ENCODE assay signal across 8 cellular contexts in the genomic region with DNA sequence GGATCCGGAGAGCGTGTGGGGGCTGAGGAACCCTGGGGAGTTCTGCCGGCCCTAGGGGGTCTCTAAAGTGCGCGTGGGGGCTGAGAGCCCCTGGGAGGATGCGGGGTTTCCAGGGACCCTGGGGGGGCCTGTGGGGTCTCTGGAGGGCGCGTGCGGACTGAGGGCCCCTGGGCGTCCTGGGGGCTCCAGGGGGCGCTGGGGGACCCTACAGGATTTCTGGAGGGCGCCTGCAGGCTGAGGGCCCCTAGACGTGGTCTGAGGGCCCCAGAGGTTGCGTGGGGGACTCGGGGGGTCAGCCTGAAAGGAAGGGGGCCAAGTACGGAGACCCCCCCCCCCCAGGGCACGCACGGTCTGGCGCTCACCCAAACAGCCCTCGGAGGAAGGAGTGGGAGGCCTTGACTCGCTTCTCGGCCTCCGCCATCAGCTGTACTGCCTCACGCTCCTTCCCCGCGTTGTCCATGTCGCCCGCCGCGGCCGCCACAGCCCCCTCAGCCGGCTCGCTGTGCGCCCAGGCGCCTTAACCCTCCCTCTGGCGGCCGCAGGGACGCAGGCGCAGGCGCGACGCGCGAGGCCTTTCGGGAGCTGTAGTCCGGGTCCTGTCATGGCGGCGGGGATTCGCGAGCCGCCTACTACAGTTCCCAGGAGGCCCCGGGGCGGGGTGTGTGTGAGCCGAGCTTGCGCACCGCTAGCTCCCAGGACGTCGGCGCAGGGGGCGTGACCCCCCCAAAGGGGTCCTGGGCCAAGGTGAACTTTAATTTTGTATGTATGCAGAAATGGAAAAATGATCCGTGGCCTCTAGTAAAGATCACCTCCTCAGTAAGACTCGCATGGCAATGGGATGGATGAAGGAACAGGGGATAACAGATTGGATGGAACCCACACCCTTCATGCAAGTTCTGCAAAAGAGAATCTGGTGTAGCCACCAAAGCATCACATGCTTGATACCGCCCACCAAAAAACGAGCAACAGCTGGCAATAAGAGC. TPM values are rescaled to one million over a fixed set of nuclear protein-coding genes. Genes with fewer than 3 reads are reported as not detected.
DNase-seq lines count a peak whose midpoint lies in the region; TF ChIP-seq lines count a peak whose summit lies in the region.

A gene (minus strand): TSS at position 546 of the 983 bp plus-strand sequence. CDS start 86 bp downstream, at position 460.

- H3K4me1 Mint-ChIP-seq in nephron progenitor cell, result peaks cover 39% of the 10 kb centered on the region
- H3K4me1 Mint-ChIP-seq in stimulated activated naive CD8-positive, alpha-beta T cell treated with anti-CD3 and anti-CD28 coated beads, Interleukin-15, Interleukin-2, amounts not matched to agents 100 ng/mL and 50 ng/mL, for 24 hours (ENCODE audit: low read depth), result peaks cover 52% of the 10 kb centered on the region

- H3K27ac Mint-ChIP-seq in nephron progenitor cell, result no peak within 1 kb of the TSS
- peak within 1 kb of the TSS; percentile 47 for H3K27ac Mint-ChIP-seq in stimulated activated naive CD8-positive, alpha-beta T cell treated with anti-CD3 and anti-CD28 coated beads, Interleukin-15, Interleukin-2, amounts not matched to agents 100 ng/mL and 50 ng/mL, for 24 hours

- peaks cover 4% of the 10 kb centered on the region for H3K27me3 Mint-ChIP-seq in nephron progenitor cell (ENCODE audit: low read depth, poor library complexity)
- no peaks in the 10 kb centered on the region for H3K27me3 Mint-ChIP-seq in stimulated activated naive CD8-positive, alpha-beta T cell treated with anti-CD3 and anti-CD28 coated beads, Interleukin-15, Interleukin-2, amounts not matched to agents 100 ng/mL and 50 ng/mL, for 24 hours

- peak; percentile 90 for DNase-seq in GDM1 (lab: John Stamatoyannopoulos, UW)
- DNase-seq in HAP-1 (ENCODE audit: low spot score in 2 of 2), result peak; percentile 92 to 96
- DNase-seq in M059J (ENCODE audit: low read depth), result peak; percentile 95
- peak; percentile 88 for DNase-seq in activated effector memory CD4-positive, alpha-beta T cell treated with Interleukin-2 at 50 U/mL for 16 hours
- DNase-seq in fibroblast of the aortic adventitia (ENCODE audit: low read depth), result peak; percentile 86
- peak; percentile 93 for DNase-seq in nephron progenitor cell

- peak within 1 kb of the TSS; percentile 88 for H3K4me3 ChIP-seq in HAP-1
- peak within 1 kb of the TSS; percentile 95 for H3K4me3 ChIP-seq in fibroblast of the aortic adventitia (ENCODE audit: low read depth, low read length)

- peaks cover 11% of the 10 kb centered on the region for H3K9me3 Mint-ChIP-seq in nephron progenitor cell
- no peaks in the 10 kb centered on the region for H3K9me3 Mint-ChIP-seq in stimulated activated naive CD8-positive, alpha-beta T cell treated with anti-CD3 and anti-CD28 coated beads, Interleukin-15, Interleukin-2, amounts not matched to agents 100 ng/mL and 50 ng/mL, for 24 hours

- no peaks in the 10 kb centered on the region for H3K36me3 ChIP-seq in HAP-1 (replicated peaks)

- H3K4me3 Mint-ChIP-seq in nephron progenitor cell, result peak within 1 kb of the TSS; percentile 92
- H3K4me3 Mint-ChIP-seq in stimulated activated naive CD8-positive, alpha-beta T cell treated with anti-CD3 and anti-CD28 coated beads, Interleukin-15, Interleukin-2, amounts not matched to agents 100 ng/mL and 50 ng/mL, for 24 hours, result peak within 1 kb of the TSS; percentile 91

- H3K4me1 ChIP-seq in HAP-1, result peaks cover 22% of the 10 kb centered on the region

- peaks cover under 1% of the 10 kb centered on the region for H3K36me3 Mint-ChIP-seq in nephron progenitor cell (ENCODE audit: low read depth)
- no peaks in the 10 kb centered on the region for H3K36me3 Mint-ChIP-seq in stimulated activated naive CD8-positive, alpha-beta T cell treated with anti-CD3 and anti-CD28 coated beads, Interleukin-15, Interleukin-2, amounts not matched to agents 100 ng/mL and 50 ng/mL, for 24 hours (ENCODE audit: low read depth)

- in situ Hi-C loops in HAP-1 (cut with MboI; ENCODE audit: low sequenced_read_pairs), result no loop called here

- no peaks in the 10 kb centered on the region for H3K9me3 ChIP-seq in HAP-1

- TF ChIP-seq POLR2A in Raji (IDR thresholded peaks at IDR 0.05; ENCODE audit: insufficient read depth, low read depth, low read length), result peak; percentile 91

- peak; percentile 60 for TF ChIP-seq CTCF in fibroblast of the aortic adventitia (IDR thresholded peaks at IDR 0.05; ENCODE audit: insufficient read depth, low read length)
- peak; percentile 12 for TF ChIP-seq CTCF in nephron progenitor cell (IDR thresholded peaks at IDR 0.05)

- H3K27me3 ChIP-seq in HAP-1 (ENCODE audit: low read depth), result no peaks in the 10 kb centered on the region

RNA-seq across cellular contexts. Expression of the gene that starts here (rescaled TPM):
- 7.4 and 9.6 TPM in 2 replicates for total RNA-seq in M059J (2014; rRNA removed; shearing (Covaris generic))
- 7.4 and 13.6 TPM in 2 replicates for total RNA-seq in fibroblast of the aortic adventitia (ENCODE audit: low replicate concordance)

Comparison
In these comparisons a context has a peak if more than half of its experiments do, and no peak if none do; other contexts are left out.
1. Peak in every context shown above with its lines: DNase-seq and H3K4me3 ChIP-seq.